ENCODE assay signal across 10 cellular contexts in genomic region chr17:8887834-8888703, GRCh38. TPM values are rescaled to one million over a fixed set of nuclear protein-coding genes. Genes with fewer than 3 reads are reported as not detected.
DNase-seq lines count a peak whose midpoint lies in the region; ATAC-seq and TF ChIP-seq lines count a peak whose summit lies in the region.
"Had no signal": no experiment of that assay in that cellular context is flagged by ENCODE, and none has a peak within 500 bp of the region (broad histone marks: within the 10 kb centered on the region; RNA-seq: fewer than 3 reads in every experiment).

No MANE protein-coding gene starts in this region.

- no peaks in the 10 kb centered on the region for H3F3A ChIP-seq in neural progenitor cell (ENCODE audit: low read depth)

- no peak overlapping the region for H3K27ac Mint-ChIP-seq in neural progenitor cell

- H3K9me3 ChIP-seq in neural progenitor cell (ENCODE audit: low read depth) = no peaks in the 10 kb centered on the region

- H3K4me1 Mint-ChIP-seq in neural progenitor cell = peaks cover 11% of the 10 kb centered on the region

- H3K36me3 Mint-ChIP-seq in neural progenitor cell = no peaks in the 10 kb centered on the region

- ATAC-seq in GM21717 (IDR thresholded peaks at IDR 0.05; ENCODE audit: unreplicated experiment) = no peak

- in situ Hi-C loops in ACHN (cut with HindIII; ENCODE audit: low pct_ligation_motif_present, low pct_unique_long_range_greater_than_20kb, low sequenced_read_pairs) = no loop called here

- peaks cover 12% of the 10 kb centered on the region for H3K27me3 Mint-ChIP-seq in neural progenitor cell (ENCODE audit: insufficient read depth, low read depth)

- H4K20me1 ChIP-seq in neural progenitor cell (ENCODE audit: low read depth) = no peaks in the 10 kb centered on the region

- DNase-seq in EL (peak; percentile 70), RPMI7951 (ENCODE audit: low read depth) (peak; percentile 42), foreskin fibroblast (peak; percentile 9 to 41), neural progenitor cell (ENCODE audit: low spot score) (peak; percentile 88), NCI-H2081 (lab: John Stamatoyannopoulos, UW) (no peak), NCI-H510A (lab: John Stamatoyannopoulos, UW) (no peak), ACHN (no peak)
- DNase-seq: activated CD8-positive, alpha-beta memory T cell treated with anti-CD3 and anti-CD28 coated beads for 24 hours; midbrain had no signal

- H3K9me3 Mint-ChIP-seq in neural progenitor cell = no peaks in the 10 kb centered on the region

- H3K27ac ChIP-seq in neural progenitor cell = no peak overlapping the region

- H3K4me3 Mint-ChIP-seq in neural progenitor cell = no peak overlapping the region

- H3K9ac ChIP-seq in neural progenitor cell = no peak overlapping the region

- no peaks in the 10 kb centered on the region for H3K36me3 ChIP-seq in neural progenitor cell

- H3K4me3 ChIP-seq in foreskin fibroblast (ENCODE audit: low read depth in 1 of 2, low read length in 2 of 2) (no peak overlapping the region), neural progenitor cell (no peak overlapping the region)

- no peaks in the 10 kb centered on the region for H3K79me2 ChIP-seq in neural progenitor cell (ENCODE audit: low read depth)

- H2AFZ ChIP-seq in neural progenitor cell (replicated peaks) = peak overlapping the region; percentile 92

- TF ChIP-seq CTCF in foreskin fibroblast (IDR thresholded peaks at IDR 0.05; ENCODE audit: low read depth, low read length) (peak; percentile 45), neural progenitor cell (IDR thresholded peaks at IDR 0.05) (peak; percentile 63)

- no peak overlapping the region for H3K4me2 ChIP-seq in neural progenitor cell

- H3K27me3 ChIP-seq in neural progenitor cell = no peaks in the 10 kb centered on the region

- H3K4me1 ChIP-seq in neural progenitor cell = no peaks in the 10 kb centered on the region

RNA-seq across cellular contexts. Expression of gene PIK3R6, which starts 20.6 kb away (rescaled TPM):
- not detected in 2 replicates for total RNA-seq in RPMI7951 (2014; rRNA removed; shearing (Covaris generic))
- total RNA-seq in neural progenitor cell (ENCODE audit: low replicate concordance) = not detected in 2 replicates

Comparison
In these comparisons a context has a peak if more than half of its experiments do, and no peak if none do; other contexts are left out.
1. DNase-seq: peak in EL (single experiment), RPMI7951 (single experiment), foreskin fibroblast (2 of 2) and neural progenitor cell (single experiment); none in NCI-H2081 (0 of 2), NCI-H510A (single experiment) and ACHN (single experiment).